Comparison of ENCODE assay signal across 1 cellular context in the genomic region with DNA sequence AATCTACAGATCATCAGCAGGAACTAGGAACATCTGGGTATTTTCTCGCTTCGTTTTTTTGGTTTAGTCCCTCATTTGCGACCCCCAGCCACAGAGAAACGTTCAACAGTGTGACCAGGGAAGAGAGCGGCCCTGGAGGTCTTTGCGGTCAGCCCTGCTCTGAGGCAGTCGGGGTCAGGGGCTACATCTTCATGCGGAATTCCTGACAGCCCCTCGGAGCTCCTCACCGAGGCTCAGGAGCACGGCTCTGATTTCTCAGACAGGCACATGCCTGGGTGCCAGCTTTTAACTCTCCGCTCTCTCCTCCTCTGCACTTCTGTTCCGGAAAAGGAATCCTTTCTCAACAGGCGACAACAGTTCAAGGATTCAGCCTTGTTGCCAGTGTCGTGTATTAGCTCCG.
TF ChIP-seq lines count a peak whose summit lies in the region.

No MANE protein-coding gene starts in this region.

TF ChIP-seq in A549, 52 proteins besides CTCF, POLR2A, EP300 and RAD21 (continued from another document):
- TF ChIP-seq E2F6 (IDR thresholded peaks at IDR 0.05; ENCODE audit: borderline replicate concordance, low read depth) (no peak), CBX8 (IDR thresholded peaks at IDR 0.05) (no peak), HOXB5 (CRISPR knock-in tag; IDR thresholded peaks at IDR 0.05) (no peak), CHD2 (IDR thresholded peaks at IDR 0.05; ENCODE audit: low read length, partially characterized antibody) (no peak), ZNF302 (CRISPR knock-in tag; IDR thresholded peaks at IDR 0.05) (no peak), HDAC2 (IDR thresholded peaks at IDR 0.05) (no peak), NR3C1 (IDR thresholded peaks at IDR 0.05) (no peak), ZSCAN20 (CRISPR knock-in tag; IDR thresholded peaks at IDR 0.05) (no peak), PHF8 (IDR thresholded peaks at IDR 0.05; ENCODE audit: borderline replicate concordance, low read depth) (no peak), BHLHE40 (IDR thresholded peaks at IDR 0.05; ENCODE audit: low read depth, low read length) (no peak), POLR2AphosphoS2 (conservative IDR thresholded peaks at IDR 0.05; ENCODE audit: low read length) (no peak), JUN (IDR thresholded peaks at IDR 0.05) (no peak), MYC (IDR thresholded peaks at IDR 0.05; ENCODE audit: borderline replicate concordance, low read length) (no peak), ESRRA (IDR thresholded peaks at IDR 0.05; ENCODE audit: borderline replicate concordance, low read length) (no peak)
- TF ChIP-seq, protein P1, sequence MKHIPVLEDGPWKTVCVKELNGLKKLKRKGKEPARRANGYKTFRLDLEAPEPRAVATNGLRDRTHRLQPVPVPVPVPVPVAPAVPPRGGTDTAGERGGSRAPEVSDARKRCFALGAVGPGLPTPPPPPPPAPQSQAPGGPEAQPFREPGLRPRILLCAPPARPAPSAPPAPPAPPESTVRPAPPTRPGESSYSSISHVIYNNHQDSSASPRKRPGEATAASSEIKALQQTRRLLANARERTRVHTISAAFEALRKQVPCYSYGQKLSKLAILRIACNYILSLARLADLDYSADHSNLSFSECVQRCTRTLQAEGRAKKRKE (CRISPR knock-in tag; IDR thresholded peaks at IDR 0.05; ENCODE audit: low read depth) = no peak
